17 cellular contexts compared by ENCODE assay signal in genomic region chr17:39684369-39685043, GRCh38. TPM values are rescaled to one million over a fixed set of nuclear protein-coding genes. Genes with fewer than 3 reads are reported as not detected.
A peak's percentile ranks its signal among the peaks of the same experiment; 100 is the strongest.
DNase-seq lines count a peak whose midpoint lies in the region; ATAC-seq and TF ChIP-seq lines count a peak whose summit lies in the region.
"Had no signal": no experiment of that assay in that cellular context is flagged by ENCODE, and none has a peak within 500 bp of the region (broad histone marks: within the 10 kb centered on the region; RNA-seq: fewer than 3 reads in every experiment).

No MANE protein-coding gene starts in this region.

- H3K27me3 ChIP-seq in CD4-positive, alpha-beta T cell (ENCODE audit: control insufficient read depth, insufficient read depth, low read length): no peaks in the 10 kb centered on the region
- no peaks in the 10 kb centered on the region for H3K27me3 ChIP-seq in osteoblast (ENCODE audit: insufficient read depth, low read length)
- H3K27me3 ChIP-seq: BLaER1 had no signal

- intact Hi-C loops in CD4-positive, alpha-beta T cell (cut with DNase I, micrococcal nuclease): loop anchor here in 1 of 2 experiments (5.0 kb wide), 1 partner anchor 47 kb away; the partner anchor contains the start of gene STARD3

- H3K4me3 Mint-ChIP-seq in CD4-positive, alpha-beta T cell: peak overlapping the region; percentile 25
- H3K4me3 Mint-ChIP-seq in endothelial cell (ENCODE audit: unreplicated experiment): peak overlapping the region; percentile 51
- H3K4me3 Mint-ChIP-seq in nephron progenitor cell: no peak overlapping the region

- no peaks in the 10 kb centered on the region for H3K9me3 Mint-ChIP-seq in CD4-positive, alpha-beta T cell
- H3K9me3 Mint-ChIP-seq in endothelial cell (ENCODE audit: unreplicated experiment) (no peaks in the 10 kb centered on the region), nephron progenitor cell (no peaks in the 10 kb centered on the region)

- H3K27ac ChIP-seq in CD4-positive, alpha-beta T cell (ENCODE audit: low read depth, low read length): no peak overlapping the region
- no peak overlapping the region for H3K27ac ChIP-seq in osteoblast (ENCODE audit: low read depth, low read length)
- H3K27ac ChIP-seq: 22Rv1, BLaER1 had no signal

- TF ChIP-seq CTCF in CD4-positive, alpha-beta T cell (IDR thresholded peaks at IDR 0.05): no peak
- no peak for TF ChIP-seq CTCF in endothelial cell (IDR thresholded peaks at IDR 0.05; ENCODE audit: unreplicated experiment)
- TF ChIP-seq CTCF in osteoblast (IDR thresholded peaks at IDR 0.05; ENCODE audit: extremely low read depth, low read depth, low read length): no peak
- no peak for TF ChIP-seq CTCF in nephron progenitor cell (IDR thresholded peaks at IDR 0.05)

- no peaks in the 10 kb centered on the region for H3K79me2 ChIP-seq in osteoblast (ENCODE audit: insufficient read depth, low read length)

- in situ Hi-C loops in G401 (cut with HindIII; ENCODE audit: low sequenced_read_pairs): loop anchor here (25.0 kb wide), 1 partner anchor 303 kb away; the partner anchor contains the start of gene PSMD3

- no peak overlapping the region for H2AFZ ChIP-seq in osteoblast (ENCODE audit: low read length)

- H3K4me2 ChIP-seq in osteoblast (ENCODE audit: insufficient read depth, low read length): no peak overlapping the region
- H3K4me2 ChIP-seq: BLaER1 had no signal

- no peak overlapping the region for H3K27ac Mint-ChIP-seq in CD4-positive, alpha-beta T cell
- H3K27ac Mint-ChIP-seq in endothelial cell (ENCODE audit: unreplicated experiment) (no peak overlapping the region), nephron progenitor cell (no peak overlapping the region)

- POLR2A ChIA-PET in CD4-positive, alpha-beta T cell (lab: Charles Lee): no interaction called here

- H3K36me3 Mint-ChIP-seq in CD4-positive, alpha-beta T cell (ENCODE audit: low read depth): peaks cover 72% of the 10 kb centered on the region
- H3K36me3 Mint-ChIP-seq in endothelial cell (ENCODE audit: low read depth, unreplicated experiment): peaks cover 10% of the 10 kb centered on the region
- H3K36me3 Mint-ChIP-seq in nephron progenitor cell (ENCODE audit: low read depth): peaks cover 17% of the 10 kb centered on the region

- CTCF ChIA-PET in CD4-positive, alpha-beta T cell (lab: Charles Lee): no interaction called here

- no peaks in the 10 kb centered on the region for H3K27me3 Mint-ChIP-seq in CD4-positive, alpha-beta T cell
- H3K27me3 Mint-ChIP-seq in endothelial cell (ENCODE audit: unreplicated experiment): no peaks in the 10 kb centered on the region
- H3K27me3 Mint-ChIP-seq in nephron progenitor cell (ENCODE audit: low read depth, poor library complexity): peaks cover 12% of the 10 kb centered on the region

- DNase-seq in NCI-H2029 (lab: John Stamatoyannopoulos, UW) (peak; percentile 27), NCI-H2029 treated with DMSO at 0.1 percent for 48 hours (lab: John Stamatoyannopoulos, UW) (no peak), endothelial cell (ENCODE audit: low spot score) (no peak), osteoblast (ENCODE audit: insufficient read length, low spot score, missing footprints) (peak; percentile 26), LoVo (ENCODE audit: low spot score) (no peak), G401 (ENCODE audit: low spot score) (no peak), nephron progenitor cell (no peak)
- no peak for DNase-seq in CD4-positive, alpha-beta T cell
- DNase-seq: AML-193, DMS 273 treated with DMSO at 0.1 percent for 48 hours had no signal

- H3K36me3 ChIP-seq in osteoblast (ENCODE audit: insufficient read depth, low read length): no peaks in the 10 kb centered on the region

- peaks cover 15% of the 10 kb centered on the region for H3K4me1 ChIP-seq in osteoblast (ENCODE audit: insufficient read depth, low read length)

- peaks cover 44% of the 10 kb centered on the region for H3K4me1 Mint-ChIP-seq in CD4-positive, alpha-beta T cell (ENCODE audit: low read depth)
- peaks cover 21% of the 10 kb centered on the region for H3K4me1 Mint-ChIP-seq in endothelial cell (ENCODE audit: unreplicated experiment)
- peaks cover 22% of the 10 kb centered on the region for H3K4me1 Mint-ChIP-seq in nephron progenitor cell

- H3K9me3 ChIP-seq in CD4-positive, alpha-beta T cell (ENCODE audit: control insufficient read depth, low read length): no peaks in the 10 kb centered on the region
- H3K9me3 ChIP-seq in osteoblast (ENCODE audit: low read depth, low read length): no peaks in the 10 kb centered on the region
- H3K9me3 ChIP-seq: BLaER1 had no signal

- H3K4me3 ChIP-seq in osteoblast (ENCODE audit: insufficient read depth, low read length): no peak overlapping the region
- H3K4me3 ChIP-seq: BLaER1, GM12878 had no signal

- no peaks in the 10 kb centered on the region for H4K20me1 ChIP-seq in osteoblast (ENCODE audit: insufficient read depth, low read length)
- H4K20me1 ChIP-seq: BLaER1 had no signal

- no peak for ATAC-seq in CD4-positive, alpha-beta T cell (ENCODE audit: poor library complexity)
- ATAC-seq: GM12878, HCT116 had no signal

RNA-seq across cellular contexts. Expression of gene PGAP3, which starts 3.4 kb away (rescaled TPM):
- total RNA-seq in CD4-positive, alpha-beta T cell: 10 to 100 TPM; 26.1 to 30.7 TPM
- total RNA-seq in endothelial cell (ENCODE audit: unreplicated experiment) (11.2 TPM), osteoblast (10.3 and 10.9 TPM in 2 replicates)
- 10.3 and 13.5 TPM in 2 replicates for total RNA-seq in G401 (2014; rRNA removed; shearing (Covaris generic))

RNA-seq across cellular contexts. Expression of gene ERBB2, which starts 15.4 kb away (rescaled TPM):
- 1 to 10 TPM; 2.4 to 4.6 TPM for total RNA-seq in CD4-positive, alpha-beta T cell
- total RNA-seq in endothelial cell (ENCODE audit: unreplicated experiment) (49.0 TPM), osteoblast (40.4 and 44.2 TPM in 2 replicates)
- total RNA-seq in G401 (2014; rRNA removed; shearing (Covaris generic)): 41.1 and 44.7 TPM in 2 replicates

RNA-seq across cellular contexts. Expression of gene PNMT, which starts 16.3 kb away (rescaled TPM):
- total RNA-seq in CD4-positive, alpha-beta T cell: under 1 TPM in 1 of 2 experiments, not detected in 1; 0.47 TPM
- total RNA-seq in endothelial cell (ENCODE audit: unreplicated experiment) (not detected), osteoblast (not detected in 2 replicates)
- total RNA-seq in G401 (2014; rRNA removed; shearing (Covaris generic)): not detected in 2 replicates
- total RNA-seq: A673, Daoy, GM12878, HT1080 had no signal

RNA-seq across cellular contexts. Expression of gene TCAP, which starts 19.4 kb away (rescaled TPM):
- total RNA-seq in CD4-positive, alpha-beta T cell: 1 to 10 TPM; 6.4 TPM
- total RNA-seq in endothelial cell (ENCODE audit: unreplicated experiment) (1.2 TPM), osteoblast (0.29 and 0.36 TPM in 2 replicates)
- 0.43 and 0.44 TPM in 2 replicates for total RNA-seq in G401 (2014; rRNA removed; shearing (Covaris generic))
- total RNA-seq: Daoy had no signal

RNA-seq across cellular contexts. Expression of gene MIEN1, which starts 45.8 kb away (rescaled TPM):
- 10 to 100 TPM; 31.5 to 32.3 TPM for total RNA-seq in CD4-positive, alpha-beta T cell
- 15.5 TPM for total RNA-seq in endothelial cell (ENCODE audit: unreplicated experiment)
- 14.8 and 16.5 TPM in 2 replicates for total RNA-seq in osteoblast
- total RNA-seq in G401 (2014; rRNA removed; shearing (Covaris generic)): 28.0 and 61.8 TPM in 2 replicates

Comparison
In these comparisons a context has a peak if more than half of its experiments do, and no peak if none do; other contexts are left out.
1. DNase-seq: peak in NCI-H2029 (single experiment) and osteoblast (single experiment); none in NCI-H2029 treated with DMSO at 0.1 percent for 48 hours (single experiment), CD4-positive, alpha-beta T cell (0 of 10), endothelial cell (single experiment), LoVo (single experiment), G401 (single experiment) and nephron progenitor cell (single experiment).